ENCODE assay signal across 2 cellular contexts in genomic region chr4:7868892-7869471, GRCh38.
TF ChIP-seq lines count a peak whose summit lies in the region.

No MANE protein-coding gene starts in this region.

TF ChIP-seq in SK-N-SH, 30 proteins besides CTCF, POLR2A, EP300 and RAD21:
- TF ChIP-seq, protein P1, sequence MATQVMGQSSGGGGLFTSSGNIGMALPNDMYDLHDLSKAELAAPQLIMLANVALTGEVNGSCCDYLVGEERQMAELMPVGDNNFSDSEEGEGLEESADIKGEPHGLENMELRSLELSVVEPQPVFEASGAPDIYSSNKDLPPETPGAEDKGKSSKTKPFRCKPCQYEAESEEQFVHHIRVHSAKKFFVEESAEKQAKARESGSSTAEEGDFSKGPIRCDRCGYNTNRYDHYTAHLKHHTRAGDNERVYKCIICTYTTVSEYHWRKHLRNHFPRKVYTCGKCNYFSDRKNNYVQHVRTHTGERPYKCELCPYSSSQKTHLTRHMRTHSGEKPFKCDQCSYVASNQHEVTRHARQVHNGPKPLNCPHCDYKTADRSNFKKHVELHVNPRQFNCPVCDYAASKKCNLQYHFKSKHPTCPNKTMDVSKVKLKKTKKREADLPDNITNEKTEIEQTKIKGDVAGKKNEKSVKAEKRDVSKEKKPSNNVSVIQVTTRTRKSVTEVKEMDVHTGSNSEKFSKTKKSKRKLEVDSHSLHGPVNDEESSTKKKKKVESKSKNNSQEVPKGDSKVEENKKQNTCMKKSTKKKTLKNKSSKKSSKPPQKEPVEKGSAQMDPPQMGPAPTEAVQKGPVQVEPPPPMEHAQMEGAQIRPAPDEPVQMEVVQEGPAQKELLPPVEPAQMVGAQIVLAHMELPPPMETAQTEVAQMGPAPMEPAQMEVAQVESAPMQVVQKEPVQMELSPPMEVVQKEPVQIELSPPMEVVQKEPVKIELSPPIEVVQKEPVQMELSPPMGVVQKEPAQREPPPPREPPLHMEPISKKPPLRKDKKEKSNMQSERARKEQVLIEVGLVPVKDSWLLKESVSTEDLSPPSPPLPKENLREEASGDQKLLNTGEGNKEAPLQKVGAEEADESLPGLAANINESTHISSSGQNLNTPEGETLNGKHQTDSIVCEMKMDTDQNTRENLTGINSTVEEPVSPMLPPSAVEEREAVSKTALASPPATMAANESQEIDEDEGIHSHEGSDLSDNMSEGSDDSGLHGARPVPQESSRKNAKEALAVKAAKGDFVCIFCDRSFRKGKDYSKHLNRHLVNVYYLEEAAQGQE (IDR thresholded peaks at IDR 0.05; ENCODE audit: low read depth, low read length): no peak
- TF ChIP-seq, protein P2, sequence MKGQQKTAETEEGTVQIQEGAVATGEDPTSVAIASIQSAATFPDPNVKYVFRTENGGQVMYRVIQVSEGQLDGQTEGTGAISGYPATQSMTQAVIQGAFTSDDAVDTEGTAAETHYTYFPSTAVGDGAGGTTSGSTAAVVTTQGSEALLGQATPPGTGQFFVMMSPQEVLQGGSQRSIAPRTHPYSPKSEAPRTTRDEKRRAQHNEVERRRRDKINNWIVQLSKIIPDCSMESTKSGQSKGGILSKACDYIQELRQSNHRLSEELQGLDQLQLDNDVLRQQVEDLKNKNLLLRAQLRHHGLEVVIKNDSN (IDR thresholded peaks at IDR 0.05; ENCODE audit: borderline replicate concordance, low read depth): no peak
- TF ChIP-seq TAF1 (IDR thresholded peaks at IDR 0.05; ENCODE audit: borderline replicate concordance, low read depth, low read length): no peak
- no peak for TF ChIP-seq RCOR1 (IDR thresholded peaks at IDR 0.05; ENCODE audit: low read length)
- no peak for TF ChIP-seq USF2 (IDR thresholded peaks at IDR 0.05; ENCODE audit: borderline replicate concordance, low read depth, low read length)
- TF ChIP-seq RXRA (IDR thresholded peaks at IDR 0.05; ENCODE audit: borderline replicate concordance, low read depth): no peak
- no peak for TF ChIP-seq TCF12 (IDR thresholded peaks at IDR 0.05)
- no peak for TF ChIP-seq GATA2 (CRISPR knock-in tag; IDR thresholded peaks at IDR 0.05)
- TF ChIP-seq JUND (IDR thresholded peaks at IDR 0.05): no peak
- no peak for TF ChIP-seq CHD2 (IDR thresholded peaks at IDR 0.05; ENCODE audit: low read length, partially characterized antibody)
- TF ChIP-seq MXI1 (IDR thresholded peaks at IDR 0.05; ENCODE audit: low read depth, low read length): no peak
- TF ChIP-seq FOSL2 (IDR thresholded peaks at IDR 0.05; ENCODE audit: borderline replicate concordance, low read depth): no peak
- TF ChIP-seq, protein P3, sequence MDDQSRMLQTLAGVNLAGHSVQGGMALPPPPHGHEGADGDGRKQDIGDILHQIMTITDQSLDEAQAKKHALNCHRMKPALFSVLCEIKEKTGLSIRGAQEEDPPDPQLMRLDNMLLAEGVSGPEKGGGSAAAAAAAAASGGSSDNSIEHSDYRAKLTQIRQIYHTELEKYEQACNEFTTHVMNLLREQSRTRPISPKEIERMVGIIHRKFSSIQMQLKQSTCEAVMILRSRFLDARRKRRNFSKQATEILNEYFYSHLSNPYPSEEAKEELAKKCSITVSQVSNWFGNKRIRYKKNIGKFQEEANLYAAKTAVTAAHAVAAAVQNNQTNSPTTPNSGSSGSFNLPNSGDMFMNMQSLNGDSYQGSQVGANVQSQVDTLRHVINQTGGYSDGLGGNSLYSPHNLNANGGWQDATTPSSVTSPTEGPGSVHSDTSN (IDR thresholded peaks at IDR 0.05): no peak
- no peak for TF ChIP-seq MEF2A (IDR thresholded peaks at IDR 0.05; ENCODE audit: borderline replicate concordance, low read depth)

TF ChIP-seq in SK-N-SH treated with all-trans-retinoic acid at 6 μM for 48 hours, 23 proteins besides CTCF, POLR2A, EP300 and RAD21 (continued from another document):
- TF ChIP-seq TSHZ2 (CRISPR knock-in tag; IDR thresholded peaks at IDR 0.05) (no peak), CSDC2 (CRISPR knock-in tag; IDR thresholded peaks at IDR 0.05) (no peak), SNAI2 (CRISPR knock-in tag; IDR thresholded peaks at IDR 0.05) (no peak), BACH2 (CRISPR knock-in tag; IDR thresholded peaks at IDR 0.05; ENCODE audit: borderline replicate concordance) (no peak), ZFP30 (CRISPR knock-in tag; IDR thresholded peaks at IDR 0.05) (no peak), TCF4 (CRISPR knock-in tag; IDR thresholded peaks at IDR 0.05; ENCODE audit: borderline replicate concordance) (no peak), ISL1 (CRISPR knock-in tag; IDR thresholded peaks at IDR 0.05) (no peak), ZNF8 (CRISPR knock-in tag; IDR thresholded peaks at IDR 0.05) (no peak), ZNF70 (CRISPR knock-in tag; IDR thresholded peaks at IDR 0.05) (no peak), GLIS3 (CRISPR knock-in tag; IDR thresholded peaks at IDR 0.05) (no peak), ZC3H10 (CRISPR knock-in tag; IDR thresholded peaks at IDR 0.05) (no peak), RARB (CRISPR knock-in tag; IDR thresholded peaks at IDR 0.05) (no peak)
- TF ChIP-seq, protein P4, sequence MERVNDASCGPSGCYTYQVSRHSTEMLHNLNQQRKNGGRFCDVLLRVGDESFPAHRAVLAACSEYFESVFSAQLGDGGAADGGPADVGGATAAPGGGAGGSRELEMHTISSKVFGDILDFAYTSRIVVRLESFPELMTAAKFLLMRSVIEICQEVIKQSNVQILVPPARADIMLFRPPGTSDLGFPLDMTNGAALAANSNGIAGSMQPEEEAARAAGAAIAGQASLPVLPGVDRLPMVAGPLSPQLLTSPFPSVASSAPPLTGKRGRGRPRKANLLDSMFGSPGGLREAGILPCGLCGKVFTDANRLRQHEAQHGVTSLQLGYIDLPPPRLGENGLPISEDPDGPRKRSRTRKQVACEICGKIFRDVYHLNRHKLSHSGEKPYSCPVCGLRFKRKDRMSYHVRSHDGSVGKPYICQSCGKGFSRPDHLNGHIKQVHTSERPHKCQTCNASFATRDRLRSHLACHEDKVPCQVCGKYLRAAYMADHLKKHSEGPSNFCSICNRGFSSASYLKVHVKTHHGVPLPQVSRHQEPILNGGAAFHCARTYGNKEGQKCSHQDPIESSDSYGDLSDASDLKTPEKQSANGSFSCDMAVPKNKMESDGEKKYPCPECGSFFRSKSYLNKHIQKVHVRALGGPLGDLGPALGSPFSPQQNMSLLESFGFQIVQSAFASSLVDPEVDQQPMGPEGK (CRISPR knock-in tag; IDR thresholded peaks at IDR 0.05; ENCODE audit: borderline replicate concordance): no peak
- TF ChIP-seq, protein P5, sequence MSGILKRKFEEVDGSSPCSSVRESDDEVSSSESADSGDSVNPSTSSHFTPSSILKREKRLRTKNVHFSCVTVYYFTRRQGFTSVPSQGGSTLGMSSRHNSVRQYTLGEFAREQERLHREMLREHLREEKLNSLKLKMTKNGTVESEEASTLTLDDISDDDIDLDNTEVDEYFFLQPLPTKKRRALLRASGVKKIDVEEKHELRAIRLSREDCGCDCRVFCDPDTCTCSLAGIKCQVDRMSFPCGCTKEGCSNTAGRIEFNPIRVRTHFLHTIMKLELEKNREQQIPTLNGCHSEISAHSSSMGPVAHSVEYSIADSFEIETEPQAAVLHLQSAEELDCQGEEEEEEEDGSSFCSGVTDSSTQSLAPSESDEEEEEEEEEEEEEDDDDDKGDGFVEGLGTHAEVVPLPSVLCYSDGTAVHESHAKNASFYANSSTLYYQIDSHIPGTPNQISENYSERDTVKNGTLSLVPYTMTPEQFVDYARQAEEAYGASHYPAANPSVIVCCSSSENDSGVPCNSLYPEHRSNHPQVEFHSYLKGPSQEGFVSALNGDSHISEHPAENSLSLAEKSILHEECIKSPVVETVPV (CRISPR knock-in tag; IDR thresholded peaks at IDR 0.05): no peak
